ENCODE assay signal across 2 cellular contexts in the genomic region with DNA sequence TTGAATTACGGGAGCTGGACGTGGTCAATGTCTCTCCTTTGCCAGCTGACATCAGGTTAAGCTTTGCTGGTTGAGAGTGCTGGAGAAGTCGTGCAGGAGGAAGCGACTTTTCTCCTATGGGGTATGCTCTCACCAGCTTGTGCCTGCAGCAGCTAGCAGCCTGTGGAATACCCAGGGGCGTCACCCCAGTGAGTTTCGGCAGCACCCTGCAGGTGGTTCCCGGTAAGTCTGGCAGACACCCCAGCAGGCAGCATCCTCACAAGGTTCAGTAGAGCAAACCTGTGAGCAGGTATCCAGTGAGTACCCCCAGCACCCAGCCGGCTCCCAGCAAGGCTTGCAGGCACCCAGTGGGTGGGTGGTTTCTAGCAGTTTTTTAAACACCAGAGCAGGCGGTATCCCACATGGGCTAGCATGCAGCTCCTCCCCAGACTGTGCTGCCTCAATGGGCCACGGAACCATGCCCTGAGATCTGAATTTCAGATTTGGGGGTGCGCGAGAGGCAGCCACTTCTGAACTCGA.
TF ChIP-seq lines count a peak whose summit lies in the region.

No MANE protein-coding gene starts in this region.

TF ChIP-seq in GM23338, 12 proteins besides CTCF, POLR2A, EP300 and RAD21 (continued from another document):
- TF ChIP-seq, protein P1, sequence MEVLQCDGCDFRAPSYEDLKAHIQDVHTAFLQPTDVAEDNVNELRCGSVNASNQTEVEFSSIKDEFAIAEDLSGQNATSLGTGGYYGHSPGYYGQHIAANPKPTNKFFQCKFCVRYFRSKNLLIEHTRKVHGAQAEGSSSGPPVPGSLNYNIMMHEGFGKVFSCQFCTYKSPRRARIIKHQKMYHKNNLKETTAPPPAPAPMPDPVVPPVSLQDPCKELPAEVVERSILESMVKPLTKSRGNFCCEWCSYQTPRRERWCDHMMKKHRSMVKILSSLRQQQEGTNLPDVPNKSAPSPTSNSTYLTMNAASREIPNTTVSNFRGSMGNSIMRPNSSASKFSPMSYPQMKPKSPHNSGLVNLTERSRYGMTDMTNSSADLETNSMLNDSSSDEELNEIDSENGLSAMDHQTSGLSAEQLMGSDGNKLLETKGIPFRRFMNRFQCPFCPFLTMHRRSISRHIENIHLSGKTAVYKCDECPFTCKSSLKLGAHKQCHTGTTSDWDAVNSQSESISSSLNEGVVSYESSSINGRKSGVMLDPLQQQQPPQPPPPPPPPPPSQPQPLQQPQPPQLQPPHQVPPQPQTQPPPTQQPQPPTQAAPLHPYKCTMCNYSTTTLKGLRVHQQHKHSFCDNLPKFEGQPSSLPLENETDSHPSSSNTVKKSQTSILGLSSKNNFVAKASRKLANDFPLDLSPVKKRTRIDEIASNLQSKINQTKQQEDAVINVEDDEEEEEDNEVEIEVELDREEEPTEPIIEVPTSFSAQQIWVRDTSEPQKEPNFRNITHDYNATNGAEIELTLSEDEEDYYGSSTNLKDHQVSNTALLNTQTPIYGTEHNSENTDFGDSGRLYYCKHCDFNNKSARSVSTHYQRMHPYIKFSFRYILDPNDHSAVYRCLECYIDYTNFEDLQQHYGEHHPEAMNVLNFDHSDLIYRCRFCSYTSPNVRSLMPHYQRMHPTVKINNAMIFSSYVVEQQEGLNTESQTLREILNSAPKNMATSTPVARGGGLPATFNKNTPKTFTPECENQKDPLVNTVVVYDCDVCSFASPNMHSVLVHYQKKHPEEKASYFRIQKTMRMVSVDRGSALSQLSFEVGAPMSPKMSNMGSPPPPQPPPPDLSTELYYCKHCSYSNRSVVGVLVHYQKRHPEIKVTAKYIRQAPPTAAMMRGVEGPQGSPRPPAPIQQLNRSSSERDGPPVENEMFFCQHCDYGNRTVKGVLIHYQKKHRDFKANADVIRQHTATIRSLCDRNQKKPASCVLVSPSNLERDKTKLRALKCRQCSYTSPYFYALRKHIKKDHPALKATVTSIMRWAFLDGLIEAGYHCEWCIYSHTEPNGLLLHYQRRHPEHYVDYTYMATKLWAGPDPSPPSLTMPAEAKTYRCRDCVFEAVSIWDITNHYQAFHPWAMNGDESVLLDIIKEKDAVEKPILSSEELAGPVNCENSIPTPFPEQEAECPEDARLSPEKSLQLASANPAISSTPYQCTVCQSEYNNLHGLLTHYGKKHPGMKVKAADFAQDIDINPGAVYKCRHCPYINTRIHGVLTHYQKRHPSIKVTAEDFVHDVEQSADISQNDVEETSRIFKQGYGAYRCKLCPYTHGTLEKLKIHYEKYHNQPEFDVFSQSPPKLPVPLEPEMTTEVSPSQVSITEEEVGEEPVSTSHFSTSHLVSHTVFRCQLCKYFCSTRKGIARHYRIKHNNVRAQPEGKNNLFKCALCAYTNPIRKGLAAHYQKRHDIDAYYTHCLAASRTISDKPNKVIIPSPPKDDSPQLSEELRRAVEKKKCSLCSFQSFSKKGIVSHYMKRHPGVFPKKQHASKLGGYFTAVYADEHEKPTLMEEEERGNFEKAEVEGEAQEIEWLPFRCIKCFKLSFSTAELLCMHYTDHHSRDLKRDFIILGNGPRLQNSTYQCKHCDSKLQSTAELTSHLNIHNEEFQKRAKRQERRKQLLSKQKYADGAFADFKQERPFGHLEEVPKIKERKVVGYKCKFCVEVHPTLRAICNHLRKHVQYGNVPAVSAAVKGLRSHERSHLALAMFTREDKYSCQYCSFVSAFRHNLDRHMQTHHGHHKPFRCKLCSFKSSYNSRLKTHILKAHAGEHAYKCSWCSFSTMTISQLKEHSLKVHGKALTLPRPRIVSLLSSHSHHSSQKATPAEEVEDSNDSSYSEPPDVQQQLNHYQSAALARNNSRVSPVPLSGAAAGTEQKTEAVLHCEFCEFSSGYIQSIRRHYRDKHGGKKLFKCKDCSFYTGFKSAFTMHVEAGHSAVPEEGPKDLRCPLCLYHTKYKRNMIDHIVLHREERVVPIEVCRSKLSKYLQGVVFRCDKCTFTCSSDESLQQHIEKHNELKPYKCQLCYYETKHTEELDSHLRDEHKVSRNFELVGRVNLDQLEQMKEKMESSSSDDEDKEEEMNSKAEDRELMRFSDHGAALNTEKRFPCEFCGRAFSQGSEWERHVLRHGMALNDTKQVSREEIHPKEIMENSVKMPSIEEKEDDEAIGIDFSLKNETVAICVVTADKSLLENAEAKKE (CRISPR knock-in tag; IDR thresholded peaks at IDR 0.05) = no peak

TF ChIP-seq in WTC11, 78 proteins besides CTCF, POLR2A, EP300 and RAD21 (continued from another document):
- TF ChIP-seq, protein P2, sequence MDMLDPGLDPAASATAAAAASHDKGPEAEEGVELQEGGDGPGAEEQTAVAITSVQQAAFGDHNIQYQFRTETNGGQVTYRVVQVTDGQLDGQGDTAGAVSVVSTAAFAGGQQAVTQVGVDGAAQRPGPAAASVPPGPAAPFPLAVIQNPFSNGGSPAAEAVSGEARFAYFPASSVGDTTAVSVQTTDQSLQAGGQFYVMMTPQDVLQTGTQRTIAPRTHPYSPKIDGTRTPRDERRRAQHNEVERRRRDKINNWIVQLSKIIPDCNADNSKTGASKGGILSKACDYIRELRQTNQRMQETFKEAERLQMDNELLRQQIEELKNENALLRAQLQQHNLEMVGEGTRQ (CRISPR knock-in tag; IDR thresholded peaks at IDR 0.05) = no peak
- no peak for TF ChIP-seq AFF4 (CRISPR knock-in tag; IDR thresholded peaks at IDR 0.05; ENCODE audit: borderline replicate concordance)
- no peak for TF ChIP-seq E2F5 (CRISPR knock-in tag; IDR thresholded peaks at IDR 0.05)
- TF ChIP-seq ZNF232 (CRISPR knock-in tag; IDR thresholded peaks at IDR 0.05) = no peak
- TF ChIP-seq E2F4 (CRISPR knock-in tag; IDR thresholded peaks at IDR 0.05; ENCODE audit: borderline replicate concordance, low read depth) = no peak
- TF ChIP-seq ELF4 (CRISPR knock-in tag; IDR thresholded peaks at IDR 0.05; ENCODE audit: low read depth) = no peak
- no peak for TF ChIP-seq GRHL2 (CRISPR knock-in tag; IDR thresholded peaks at IDR 0.05; ENCODE audit: insufficient replicate concordance, severe bottlenecking)
- TF ChIP-seq ZNF138 (CRISPR knock-in tag; conservative IDR thresholded peaks at IDR 0.05) = no peak
- no peak for TF ChIP-seq NR2C2 (CRISPR knock-in tag; IDR thresholded peaks at IDR 0.05)
- no peak for TF ChIP-seq ZBTB21 (CRISPR knock-in tag; IDR thresholded peaks at IDR 0.05; ENCODE audit: borderline replicate concordance)
- no peak for TF ChIP-seq EMX1 (CRISPR knock-in tag; IDR thresholded peaks at IDR 0.05)
- no peak for TF ChIP-seq PRDM15 (CRISPR knock-in tag; IDR thresholded peaks at IDR 0.05)
- TF ChIP-seq IRF2 (CRISPR knock-in tag; IDR thresholded peaks at IDR 0.05; ENCODE audit: borderline replicate concordance, low read depth) = no peak
